Comparison of ENCODE assay signal across 13 cellular contexts in genomic region chr11:1242751-1243150, GRCh38. TPM values are rescaled to one million over a fixed set of nuclear protein-coding genes. Genes with fewer than 3 reads are reported as not detected.
"Had no signal": no experiment of that assay in that cellular context is flagged by ENCODE, and none has a peak within 500 bp of the region (broad histone marks: within the 10 kb centered on the region; RNA-seq: fewer than 3 reads in every experiment).

No MANE protein-coding gene starts in this region.

RNA-seq across cellular contexts. Expression of gene MUC5B, which starts 19.9 kb away (rescaled TPM):
- total RNA-seq: activated B cell treated with CpG ODN at 0.5 μM for 24 hours; activated CD4-positive, alpha-beta memory T cell treated with anti-CD3 and anti-CD28 coated beads for 36 hours; activated CD4-positive, alpha-beta memory T cell treated with anti-CD3 and anti-CD28 coated beads, Interleukin-2, amount 10 ng/mL, durations not matched to agents 7 days and 5 days; activated CD4-positive, alpha-beta T cell treated with anti-CD3 and anti-CD28 coated beads for 36 hours; activated CD4-positive, alpha-beta T cell treated with anti-CD3 and anti-CD28 coated beads, Interleukin-2, amount 10 ng/mL, durations not matched to agents 24 days and 14 days; activated CD4-positive, alpha-beta T cell treated with anti-CD3 and anti-CD28 coated beads, Interleukin-2, amount 10 ng/mL, durations not matched to agents 7 days and 5 days; activated CD8-positive, alpha-beta memory T cell treated with anti-CD3 and anti-CD28 coated beads for 36 hours; activated CD8-positive, alpha-beta memory T cell treated with anti-CD3 and anti-CD28 coated beads, Interleukin-2, amount 10 ng/mL, durations not matched to agents 7 days and 5 days; activated CD8-positive, alpha-beta T cell treated with anti-CD3 and anti-CD28 coated beads for 36 hours; activated CD8-positive, alpha-beta T cell treated with anti-CD3 and anti-CD28 coated beads, Interleukin-2, amount 10 ng/mL, durations not matched to agents 7 days and 5 days; T-helper 1 cell treated with Interleukin-12 subunit alpha and Interleukin-12 subunit beta and Interleukin-4 antibody, amounts not matched to agents 30 ng/mL and 1 ng/mL, for 36 hours; T-helper 17 cell; T-helper 2 cell treated with Interferon-gamma antibody and Interleukin-4, amounts not matched to agents 100 ng/mL and 5 ng/mL, for 36 hours had no signal
